25 cellular contexts compared by ENCODE assay signal in genomic region chr2:195608768-195609454, GRCh38. TPM values are rescaled to one million over a fixed set of nuclear protein-coding genes. Genes with fewer than 3 reads are reported as not detected.
DNase-seq lines count a peak whose midpoint lies in the region; ATAC-seq and TF ChIP-seq lines count a peak whose summit lies in the region.
"Had no signal": no experiment of that assay in that cellular context is flagged by ENCODE, and none has a peak within 500 bp of the region (broad histone marks: within the 10 kb centered on the region; RNA-seq: fewer than 3 reads in every experiment).

No MANE protein-coding gene starts in this region.

- no peak for TF ChIP-seq POLR2A in esophagus squamous epithelium (IDR thresholded peaks at IDR 0.05)

- H3K9me3 ChIP-seq in CD4-positive, CD25-positive, alpha-beta regulatory T cell (ENCODE audit: control insufficient read depth in 2 of 2, low read length in 2 of 2): no peaks in the 10 kb centered on the region
- H3K9me3 ChIP-seq in Loucy (ENCODE audit: insufficient read depth, low read depth, low read length): no peaks in the 10 kb centered on the region
- H3K9me3 ChIP-seq in esophagus squamous epithelium: no peaks in the 10 kb centered on the region
- H3K9me3 ChIP-seq: colonic mucosa, heart left ventricle, prostate gland had no signal

- POLR2A ChIA-PET in activated CD4-positive, alpha-beta memory T cell treated with anti-CD3 and anti-CD28 coated beads for 36 hours (lab: Charles Lee): no interaction called here

- 72 to 77% methylated on average over 7 of the region's 7 CpGs for WGBS in esophagus squamous epithelium, 2 donors

- CTCF ChIA-PET in activated CD4-positive, alpha-beta memory T cell treated with anti-CD3 and anti-CD28 coated beads for 36 hours (lab: Charles Lee): interaction anchor here (0.9 to 1.1 kb wide), 2 partner anchors 22 to 51 kb away, joined by 3 read pairs; no protein-coding TSS in a partner anchor

- no peak overlapping the region for H3K4me3 ChIP-seq in CD4-positive, CD25-positive, alpha-beta regulatory T cell (ENCODE audit: low read depth, low read length)
- H3K4me3 ChIP-seq in Loucy (ENCODE audit: low read length, poor library complexity, severe bottlenecking): no peak overlapping the region
- no peak overlapping the region for H3K4me3 ChIP-seq in esophagus squamous epithelium
- H3K4me3 ChIP-seq: colonic mucosa, heart left ventricle, prostate gland had no signal

- H3K27ac Mint-ChIP-seq in CD4-positive, CD25-positive, alpha-beta regulatory T cell: peak overlapping the region in 2 of 3 donors; percentile 22 to 45
- H3K27ac Mint-ChIP-seq in activated CD4-positive, alpha-beta memory T cell treated with anti-CD3 and anti-CD28 coated beads for 36 hours: no peak overlapping the region
- H3K27ac Mint-ChIP-seq: activated naive CD4-positive, alpha-beta T cell treated with anti-CD3 and anti-CD28 coated beads, Interleukin-2, amount 50 U/mL, for 24 hours; activated T-helper 2 cell treated with anti-CD3 and anti-CD28 coated beads, Interferon-gamma antibody, Interleukin-2, Interleukin-4, amounts not matched to agents 10 μg/mL and 5 μg/mL and 100 μg/mL, durations not matched to agents 14 hours and 24 hours and 36 hours had no signal

- H3K9me3 Mint-ChIP-seq in CD4-positive, CD25-positive, alpha-beta regulatory T cell: peaks cover 0 to 2% (median 0%) of the 10 kb centered on the region in 7 donors
- H3K9me3 Mint-ChIP-seq in activated CD4-positive, alpha-beta memory T cell treated with anti-CD3 and anti-CD28 coated beads for 36 hours: no peaks in the 10 kb centered on the region
- H3K9me3 Mint-ChIP-seq: activated naive CD4-positive, alpha-beta T cell treated with anti-CD3 and anti-CD28 coated beads, Interleukin-2, amount 50 U/mL, for 24 hours had no signal

- no peak overlapping the region for H3K4me2 ChIP-seq in Loucy (ENCODE audit: low read depth, low read length, poor library complexity, severe bottlenecking)
- H3K4me2 ChIP-seq: KMS-11 had no signal

- no peak for ATAC-seq in CD4-positive, CD25-positive, alpha-beta regulatory T cell (ENCODE audit: low read depth in 2 of 2)
- ATAC-seq in omental fat pad (ENCODE audit: low FRiP score): peak; percentile 63
- ATAC-seq in HG03039 (IDR thresholded peaks at IDR 0.05; ENCODE audit: unreplicated experiment): no peak
- no peak for ATAC-seq in Right ventricle myocardium inferior
- ATAC-seq: heart left ventricle, sciatic nerve had no signal

- H3K79me2 ChIP-seq in Loucy (ENCODE audit: insufficient read depth, low read length): no peaks in the 10 kb centered on the region

- H3K9ac ChIP-seq in Loucy (ENCODE audit: low read depth, low read length, poor library complexity, severe bottlenecking): no peak overlapping the region
- H3K9ac ChIP-seq: KMS-11 had no signal

- peaks cover 2% of the 10 kb centered on the region for H3K36me3 ChIP-seq in CD4-positive, CD25-positive, alpha-beta regulatory T cell (ENCODE audit: control insufficient read depth, insufficient read depth, low read length)
- H3K36me3 ChIP-seq in Loucy (ENCODE audit: insufficient read depth, low read length) (no peaks in the 10 kb centered on the region), esophagus squamous epithelium (no peaks in the 10 kb centered on the region)
- H3K36me3 ChIP-seq: colonic mucosa, heart left ventricle, prostate gland had no signal

- no peaks in the 10 kb centered on the region for H4K20me1 ChIP-seq in Loucy (ENCODE audit: insufficient read depth, low read length, poor library complexity, severe bottlenecking)

- TF ChIP-seq CTCF in Loucy (conservative IDR thresholded peaks at IDR 0.05; ENCODE audit: low read length) (no peak), omental fat pad (IDR thresholded peaks at IDR 0.05) (no peak), esophagus squamous epithelium (IDR thresholded peaks at IDR 0.05) (no peak)

- H3F3A ChIP-seq in Loucy (ENCODE audit: low read depth): no peaks in the 10 kb centered on the region

- no peaks in the 10 kb centered on the region for H3K36me3 Mint-ChIP-seq in CD4-positive, CD25-positive, alpha-beta regulatory T cell
- H3K36me3 Mint-ChIP-seq in activated CD4-positive, alpha-beta memory T cell treated with anti-CD3 and anti-CD28 coated beads for 36 hours: no peaks in the 10 kb centered on the region
- H3K36me3 Mint-ChIP-seq: activated naive CD4-positive, alpha-beta T cell treated with anti-CD3 and anti-CD28 coated beads, Interleukin-2, amount 50 U/mL, for 24 hours had no signal

- peak overlapping the region; percentile 63 for H2AFZ ChIP-seq in Loucy (ENCODE audit: low read length)

- no peak overlapping the region for H3K4me3 Mint-ChIP-seq in CD4-positive, CD25-positive, alpha-beta regulatory T cell
- H3K4me3 Mint-ChIP-seq in activated CD4-positive, alpha-beta memory T cell treated with anti-CD3 and anti-CD28 coated beads for 36 hours: no peak overlapping the region
- H3K4me3 Mint-ChIP-seq: activated naive CD4-positive, alpha-beta T cell treated with anti-CD3 and anti-CD28 coated beads, Interleukin-2, amount 50 U/mL, for 24 hours had no signal

- no peaks in the 10 kb centered on the region for H3K27me3 Mint-ChIP-seq in CD4-positive, CD25-positive, alpha-beta regulatory T cell
- no peaks in the 10 kb centered on the region for H3K27me3 Mint-ChIP-seq in activated CD4-positive, alpha-beta memory T cell treated with anti-CD3 and anti-CD28 coated beads for 36 hours
- H3K27me3 Mint-ChIP-seq: activated naive CD4-positive, alpha-beta T cell treated with anti-CD3 and anti-CD28 coated beads, Interleukin-2, amount 50 U/mL, for 24 hours had no signal

- intact Hi-C loops in esophagus squamous epithelium (cut with DNase I): no loop called here
- intact Hi-C loops in Right ventricle myocardium inferior (cut with DNase I): loop anchor here (5.0 kb wide), 1 partner anchor 33 kb away; no protein-coding TSS in a partner anchor
- intact Hi-C loops in activated CD4-positive, alpha-beta memory T cell treated with anti-CD3 and anti-CD28 coated beads for 36 hours (cut with micrococcal nuclease): loop anchor here (2.0 kb wide), 1 partner anchor 48 kb away; the partner anchor contains the start of gene SLC39A10

- no peak overlapping the region for H3K27ac ChIP-seq in CD4-positive, CD25-positive, alpha-beta regulatory T cell (ENCODE audit: insufficient read depth, low read length, poor library complexity, severe bottlenecking)
- no peak overlapping the region for H3K27ac ChIP-seq in esophagus squamous epithelium
- H3K27ac ChIP-seq: colonic mucosa, heart left ventricle, KMS-11, prostate gland had no signal

- no peaks in the 10 kb centered on the region for H3K9me2 ChIP-seq in Loucy (replicated peaks; ENCODE audit: low read depth, low read length)

- peaks cover 0 to 43% (median 13%) of the 10 kb centered on the region in 4 donors for H3K4me1 Mint-ChIP-seq in CD4-positive, CD25-positive, alpha-beta regulatory T cell
- H3K4me1 Mint-ChIP-seq in activated CD4-positive, alpha-beta memory T cell treated with anti-CD3 and anti-CD28 coated beads for 36 hours (ENCODE audit: low read depth): peaks cover 32% of the 10 kb centered on the region

- no peak for DNase-seq in CD4-positive, CD25-positive, alpha-beta regulatory T cell
- DNase-seq in amniotic epithelial cell (ENCODE audit: low read depth) (peak; percentile 68), omental fat pad (ENCODE audit: low spot score) (no peak), esophagus squamous epithelium (lab: John Stamatoyannopoulos, UW) (no peak), Right ventricle myocardium inferior (ENCODE audit: missing footprints) (no peak)
- DNase-seq in activated CD4-positive, alpha-beta memory T cell treated with anti-CD3 and anti-CD28 coated beads for 36 hours: no peak
- DNase-seq: colonic mucosa; COR-L47; effector memory CD4-positive, alpha-beta T cell; foreskin fibroblast; heart left ventricle; NCI-H1694; NCI-H524; NK-92 treated with Interleukin-12 subunit alpha and Interleukin-12 subunit beta, amount 100 ng/mL, for 24 hours; SHP77 treated with DMSO at 0.1 percent for 48 hours; stimulated activated CD4-positive, alpha-beta T cell treated with anti-CD3 and anti-CD28 coated beads, Interleukin-4, amount 100 ng/mL, for 4 hours; stimulated activated naive CD4-positive, alpha-beta T cell treated with Interleukin-2 at 50 U/mL for 16 hours; T-helper 9 cell had no signal

- H3K27me3 ChIP-seq in CD4-positive, CD25-positive, alpha-beta regulatory T cell (ENCODE audit: control insufficient read depth, insufficient read depth, low read length): no peaks in the 10 kb centered on the region
- H3K27me3 ChIP-seq in Loucy (ENCODE audit: insufficient read depth, low read length, poor library complexity, severe bottlenecking) (no peaks in the 10 kb centered on the region), esophagus squamous epithelium (no peaks in the 10 kb centered on the region)
- H3K27me3 ChIP-seq: colonic mucosa, heart left ventricle had no signal

- no peaks in the 10 kb centered on the region for H3K4me1 ChIP-seq in CD4-positive, CD25-positive, alpha-beta regulatory T cell (ENCODE audit: control insufficient read depth, insufficient read depth, low read length, poor library complexity, severe bottlenecking)
- H3K4me1 ChIP-seq in Loucy (ENCODE audit: insufficient read depth, low read length, poor library complexity, severe bottlenecking): no peaks in the 10 kb centered on the region
- H3K4me1 ChIP-seq in esophagus squamous epithelium: peaks cover 0 to 11% (median 0%) of the 10 kb centered on the region in 3 donors
- H3K4me1 ChIP-seq: colonic mucosa, prostate gland had no signal

RNA-seq across cellular contexts. Expression of gene SLC39A10, which starts 48.1 kb away (rescaled TPM):
- total RNA-seq in CD4-positive, CD25-positive, alpha-beta regulatory T cell: 66.3 TPM
- 10 to 100 TPM in 3 of 4 donors, 1 to 10 TPM in 1; 9.2 to 16.3 (median 11.5) TPM for polyA plus RNA-seq in CD4-positive, CD25-positive, alpha-beta regulatory T cell
- total RNA-seq in omental fat pad (10 to 100 TPM; 12.5 to 29.3 (median 16.5) TPM), esophagus squamous epithelium (10 to 100 TPM in 2 of 4 donors, 1 to 10 TPM in 2; 2.0 to 15.3 (median 9.3) TPM), Right ventricle myocardium inferior (7.1 TPM)
- total RNA-seq in activated CD4-positive, alpha-beta memory T cell treated with anti-CD3 and anti-CD28 coated beads for 36 hours: 10 to 100 TPM; 36.1 to 37.4 TPM
